Comparison of ENCODE assay signal across 23 cellular contexts in the genomic region with DNA sequence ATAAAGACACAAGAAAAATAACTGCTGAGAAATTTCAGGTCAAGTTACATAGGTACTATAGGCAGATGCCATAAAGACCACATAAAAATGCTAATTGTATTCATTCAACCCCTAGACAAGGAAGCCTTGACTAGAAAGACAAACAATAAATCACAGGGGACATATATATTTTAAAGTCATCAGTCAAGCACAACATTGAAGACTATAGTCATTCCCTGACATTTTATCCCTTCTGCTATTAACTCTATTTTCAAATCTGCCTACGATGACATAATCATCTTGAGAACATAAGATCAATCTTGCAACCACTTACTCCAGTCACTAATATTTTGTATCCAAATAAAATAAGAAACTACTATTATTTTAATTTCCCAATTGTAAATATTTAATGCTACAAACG. TPM values are rescaled to one million over a fixed set of nuclear protein-coding genes. Genes with fewer than 3 reads are reported as not detected.
A peak's percentile ranks its signal among the peaks of the same experiment; 100 is the strongest.
DNase-seq lines count a peak whose midpoint lies in the region; TF ChIP-seq lines count a peak whose summit lies in the region.
"Had no signal": no experiment of that assay in that cellular context is flagged by ENCODE, and none has a peak within 500 bp of the region (broad histone marks: within the 10 kb centered on the region; RNA-seq: fewer than 3 reads in every experiment).

No MANE protein-coding gene starts in this region.

- H3K4me1 ChIP-seq in adrenal gland (replicated peaks in 1 of 2) (peaks cover 30 to 45% of the 10 kb centered on the region in 2 donors), osteoblast (ENCODE audit: insufficient read depth, low read length) (peaks cover 18% of the 10 kb centered on the region), suprapubic skin (peaks cover 12% of the 10 kb centered on the region)

- H4K20me1 ChIP-seq in osteoblast (ENCODE audit: insufficient read depth, low read length): peaks cover 7% of the 10 kb centered on the region

- H3K27ac ChIP-seq in adrenal gland (peak overlapping the region in 4 of 5 donors; percentile 22 to 54 (median 40)), osteoblast (ENCODE audit: low read depth, low read length) (no peak overlapping the region), suprapubic skin (no peak overlapping the region)
- H3K27ac ChIP-seq: brain microvascular endothelial cell, gastrocnemius medialis had no signal

- TF ChIP-seq POLR2A in adrenal gland (IDR thresholded peaks at IDR 0.05) (no peak), suprapubic skin (IDR thresholded peaks at IDR 0.05) (no peak)

- intact Hi-C loops in adrenal gland (cut with DNase I): no loop called here

- no peak for TF ChIP-seq EP300 in suprapubic skin (IDR thresholded peaks at IDR 0.05)

- no peaks in the 10 kb centered on the region for H3K9me3 ChIP-seq in adrenal gland (replicated peaks in 1 of 3)
- no peaks in the 10 kb centered on the region for H3K9me3 ChIP-seq in osteoblast (ENCODE audit: low read depth, low read length)
- H3K9me3 ChIP-seq in suprapubic skin: no peaks in the 10 kb centered on the region
- H3K9me3 ChIP-seq: gastrocnemius medialis had no signal

- DNase-seq in NCI-H146 (lab: John Stamatoyannopoulos, UW) (peak; percentile 1), NCI-H146 treated with DMSO at 0.1 percent for 48 hours (lab: John Stamatoyannopoulos, UW; ENCODE audit: unreplicated experiment) (no peak), LNCaP clone FGC (ENCODE audit: low read depth) (peak; percentile 67), adrenal gland (no peak), osteoblast (ENCODE audit: insufficient read length, low spot score, missing footprints) (peak; percentile 18), suprapubic skin (ENCODE audit: low spot score in 2 of 2) (no peak), COR-L47 (lab: John Stamatoyannopoulos, UW) (no peak), putamen (ENCODE audit: low spot score) (no peak)
- DNase-seq: activated CD4-positive, alpha-beta T cell treated with anti-CD3 and anti-CD28 coated beads for 36 hours; activated CD8-positive, alpha-beta T cell treated with anti-CD3 and anti-CD28 coated beads, Interleukin-2, amount 10 ng/mL, durations not matched to agents 7 days and 5 days; activated naive CD4-positive, alpha-beta T cell treated with anti-CD3 and anti-CD28 coated beads, Interleukin-2, amount 10 ng/mL, durations not matched to agents 7 days and 5 days; amygdala; CD4-positive, alpha-beta T cell; gastrocnemius medialis; H7; NCI-H187 treated with DMSO at 0.1 percent for 48 hours; NCI-H2227 treated with DMSO at 0.1 percent for 48 hours; occipital lobe; SHP77 treated with DMSO at 0.1 percent for 48 hours; stimulated activated naive B cell treated with anti-CD40 and anti-IgM and Interleukin-4, amounts not matched to agents 10 μg/mL and 1 μg/mL and 100 μg/mL, for 72 hours; substantia nigra; T-helper 9 cell had no signal

- H3K4me3 ChIP-seq in LNCaP clone FGC (ENCODE audit: low read depth, low read length) (no peak overlapping the region), adrenal gland (no peak overlapping the region), osteoblast (ENCODE audit: insufficient read depth, low read length) (no peak overlapping the region), suprapubic skin (no peak overlapping the region)
- H3K4me3 ChIP-seq: gastrocnemius medialis had no signal

- H3K79me2 ChIP-seq in osteoblast (ENCODE audit: insufficient read depth, low read length): peaks cover 61% of the 10 kb centered on the region

- H3K36me3 ChIP-seq in adrenal gland (replicated peaks in 1 of 2): no peaks in the 10 kb centered on the region
- peaks cover 9% of the 10 kb centered on the region for H3K36me3 ChIP-seq in osteoblast (ENCODE audit: insufficient read depth, low read length)
- H3K36me3 ChIP-seq in suprapubic skin: peaks cover 8% of the 10 kb centered on the region
- H3K36me3 ChIP-seq: gastrocnemius medialis had no signal

- H2AFZ ChIP-seq in osteoblast (ENCODE audit: low read length): no peak overlapping the region

- WGBS in adrenal gland, 4 donors: 52 to 78% (median 73%) methylated on average over 2 of the region's 2 CpGs
- 83% methylated on average over 2 of the region's 2 CpGs for WGBS in suprapubic skin

- H3K27me3 ChIP-seq in adrenal gland (no peaks in the 10 kb centered on the region), osteoblast (ENCODE audit: insufficient read depth, low read length) (no peaks in the 10 kb centered on the region), suprapubic skin (no peaks in the 10 kb centered on the region)
- H3K27me3 ChIP-seq: brain microvascular endothelial cell, gastrocnemius medialis had no signal

- TF ChIP-seq CTCF in LNCaP clone FGC (IDR thresholded peaks at IDR 0.05; ENCODE audit: control insufficient read depth, extremely low read depth, insufficient read depth): no peak
- no peak for TF ChIP-seq CTCF in adrenal gland (IDR thresholded peaks at IDR 0.05)
- TF ChIP-seq CTCF in osteoblast (IDR thresholded peaks at IDR 0.05; ENCODE audit: extremely low read depth, low read depth, low read length): no peak
- no peak for TF ChIP-seq CTCF in suprapubic skin (IDR thresholded peaks at IDR 0.05)

- H3K4me2 ChIP-seq in osteoblast (ENCODE audit: insufficient read depth, low read length): no peak overlapping the region

RNA-seq across cellular contexts. Expression of gene FAM13B, which starts 38.3 kb away (rescaled TPM):
- total RNA-seq in adrenal gland: 100 to 1,000 TPM in 1 of 8 donors, 10 to 100 TPM in 7; 43.1 to 208 (median 76.4) TPM
- 10 to 100 TPM; 26.5 to 39.7 (median 27.2) TPM for polyA plus RNA-seq in adrenal gland
- 55.7 and 59.7 TPM in 2 replicates for total RNA-seq in osteoblast
- total RNA-seq in suprapubic skin: 10 to 100 TPM; 10.4 to 37.7 (median 20.2) TPM

Comparison
In these comparisons a context has a peak if more than half of its experiments do, and no peak if none do; other contexts are left out.
1. DNase-seq: peak in NCI-H146 (single experiment), LNCaP clone FGC (single experiment) and osteoblast (single experiment); none in NCI-H146 treated with DMSO at 0.1 percent for 48 hours (single experiment), adrenal gland (0 of 7), suprapubic skin (0 of 2), COR-L47 (single experiment) and putamen (single experiment).
2. H3K27ac ChIP-seq: peak in adrenal gland (4 of 5); none in osteoblast (single experiment) and suprapubic skin (single experiment).